ENCODE assay signal across 8 cellular contexts in the genomic region with DNA sequence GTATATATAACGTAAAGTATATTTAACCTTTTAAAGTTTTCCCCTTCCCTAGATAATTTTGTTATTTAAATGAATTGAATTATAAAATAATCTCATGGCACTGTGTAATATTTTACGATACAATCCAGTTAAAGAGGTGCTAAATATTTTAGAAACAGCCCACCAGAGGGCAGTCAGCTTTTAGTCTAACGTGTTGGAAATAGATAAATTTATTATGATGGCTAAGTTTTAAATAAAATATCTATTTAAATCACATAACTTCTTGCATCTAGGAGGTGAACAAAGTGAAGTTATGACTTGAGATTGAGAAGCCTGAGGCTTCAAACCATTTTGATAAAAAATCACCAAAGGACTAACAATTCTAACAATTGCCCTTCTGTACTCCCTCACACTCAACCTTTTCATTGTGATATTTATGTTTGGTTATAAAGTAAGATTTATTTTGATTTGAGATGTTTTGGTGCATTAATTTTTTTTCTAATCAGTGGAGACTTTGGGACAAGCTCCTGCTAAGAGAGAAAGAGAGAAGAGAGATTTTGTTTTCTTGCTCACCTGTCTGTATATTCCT.
DNase-seq lines count a peak whose midpoint lies in the region; ATAC-seq and TF ChIP-seq lines count a peak whose summit lies in the region.

No MANE protein-coding gene starts in this region.

- DNase-seq in MCF 10A (ENCODE audit: unreplicated experiment) (peak; percentile 61), breast epithelium (ENCODE audit: low spot score in 2 of 2) (no peak), NAMALWA (ENCODE audit: low spot score) (peak; percentile 69), T-cell (peak in 19 of 34 experiments; percentile 3 to 34 (median 9)), fibroblast of villous mesenchyme (ENCODE audit: low read depth) (peak; percentile 56), stromal cell of bone marrow (ENCODE audit: low read depth) (peak; percentile 15), stomach (no peak)

- no peaks in the 10 kb centered on the region for H3K9me3 Mint-ChIP-seq in MCF 10A (ENCODE audit: unreplicated experiment)
- no peaks in the 10 kb centered on the region for H3K9me3 Mint-ChIP-seq in T-cell

- POLR2A ChIA-PET in MCF 10A (lab: Yijun Ruan, JAX) (interaction anchor here (0.6 to 1.4 kb wide), 5 partner anchors 171 to 557 kb away, joined by 3 read pairs; partner anchors contain the start of gene SP4), T-cell (lab: Charles Lee) (interaction anchor here in 1 of 2 donors (0.6 kb wide), 1 partner anchor 13 kb away, joined by 3 read pairs; no protein-coding TSS in a partner anchor)

- H3K4me1 Mint-ChIP-seq in MCF 10A (ENCODE audit: insufficient read depth, unreplicated experiment) (no peaks in the 10 kb centered on the region), T-cell (peaks cover 5 to 12% (median 10%) of the 10 kb centered on the region in 3 donors)

- H3K9me3 ChIP-seq in breast epithelium = no peaks in the 10 kb centered on the region
- H3K9me3 ChIP-seq in stomach = no peaks in the 10 kb centered on the region

- CTCF ChIA-PET in MCF 10A (lab: Yijun Ruan, JAX) = interaction anchor here (0.6 to 10.0 kb wide), 29 partner anchors 8 to 1199 kb away, joined by 3 to 125 read pairs (median 3); no protein-coding TSS in a partner anchor
- CTCF ChIA-PET in T-cell (lab: Charles Lee) = interaction anchor here (0.6 to 4.1 kb wide), 13 partner anchors 8 to 827 kb away, joined by 3 to 13 read pairs (median 3); no protein-coding TSS in a partner anchor

- TF ChIP-seq CTCF in MCF 10A (IDR thresholded peaks at IDR 0.05; ENCODE audit: unreplicated experiment) (peak; percentile 44), breast epithelium (IDR thresholded peaks at IDR 0.05) (peak in 1 of 3 donors; percentile 37), fibroblast of villous mesenchyme (IDR thresholded peaks at IDR 0.05; ENCODE audit: insufficient read depth, low read depth, low read length) (peak; percentile 49), stomach (IDR thresholded peaks at IDR 0.05) (peak in 2 of 7 experiments; percentile 30 to 39)

- H3K27ac ChIP-seq in breast epithelium (no peak overlapping the region), stomach (no peak overlapping the region)

- H3K4me3 Mint-ChIP-seq in MCF 10A (ENCODE audit: unreplicated experiment) (no peak overlapping the region), T-cell (no peak overlapping the region)

- intact Hi-C loops in MCF 10A (cut with micrococcal nuclease) = loop anchor here (1.0 to 10.0 kb wide), 7 partner anchors 171 to 745 kb away; partner anchors contain the start of gene SP4
- intact Hi-C loops in breast epithelium (cut with DNase I; ENCODE audit: low total_unique reads) = no loop called here
- intact Hi-C loops in stomach (cut with DNase I; ENCODE audit: low total_unique reads) = loop anchor here (5.0 to 10.0 kb wide), 2 partner anchors 251 to 462 kb away; no protein-coding TSS in a partner anchor

- TF ChIP-seq POLR2A in breast epithelium (IDR thresholded peaks at IDR 0.05) = no peak
- no peak for TF ChIP-seq POLR2A in stomach (IDR thresholded peaks at IDR 0.05)

- BruUV-seq in MCF 10A (replicated peaks; lab: Mats Ljungman, UMichigan) = no TSS peak

- H3K4me1 ChIP-seq in breast epithelium (no peaks in the 10 kb centered on the region), stomach (peaks cover 0 to 13% (median 6%) of the 10 kb centered on the region in 4 donors)

- WGBS in stomach, 5 donors = 1 to 9% (median 7%) methylated on average over 3 of the region's 3 CpGs

- H3K27me3 ChIP-seq in breast epithelium = peaks cover 0 to 44% of the 10 kb centered on the region in 2 donors
- peaks cover 0 to 54% (median 36%) of the 10 kb centered on the region in 3 donors for H3K27me3 ChIP-seq in stomach

- ATAC-seq in T-cell (replicated peaks in 1 of 4) (no peak), GM21515 (IDR thresholded peaks at IDR 0.05; ENCODE audit: unreplicated experiment) (no peak)

- H3K27ac Mint-ChIP-seq in MCF 10A (ENCODE audit: low read depth, unreplicated experiment) (no peak overlapping the region), T-cell (no peak overlapping the region)

- no peaks in the 10 kb centered on the region for H3K36me3 ChIP-seq in breast epithelium
- no peaks in the 10 kb centered on the region for H3K36me3 ChIP-seq in stomach

- TF ChIP-seq EP300 in stomach (IDR thresholded peaks at IDR 0.05) = no peak

- H3K27me3 Mint-ChIP-seq in MCF 10A (ENCODE audit: insufficient read depth, unreplicated experiment) = peaks cover 10% of the 10 kb centered on the region
- H3K27me3 Mint-ChIP-seq in T-cell = peaks cover 37 to 45% of the 10 kb centered on the region in 2 donors

- H3K36me3 Mint-ChIP-seq in MCF 10A (ENCODE audit: insufficient read depth, unreplicated experiment) (no peaks in the 10 kb centered on the region), T-cell (no peaks in the 10 kb centered on the region)

- H3K4me3 ChIP-seq in breast epithelium = no peak overlapping the region
- no peak overlapping the region for H3K4me3 ChIP-seq in fibroblast of villous mesenchyme (ENCODE audit: low read depth, low read length)
- H3K4me3 ChIP-seq in stomach = no peak overlapping the region

Comparison
In these comparisons a context has a peak if more than half of its experiments do, and no peak if none do; other contexts are left out.
1. DNase-seq: peak in MCF 10A (single experiment), NAMALWA (single experiment), T-cell (19 of 34), fibroblast of villous mesenchyme (single experiment) and stromal cell of bone marrow (single experiment); none in breast epithelium (0 of 2) and stomach (single experiment).